25 cellular contexts compared by ENCODE assay signal in genomic region chr4:11904991-11905760, GRCh38.
DNase-seq lines count a peak whose midpoint lies in the region; ATAC-seq and TF ChIP-seq lines count a peak whose summit lies in the region.
"Had no signal": no experiment of that assay in that cellular context is flagged by ENCODE, and none has a peak within 500 bp of the region (broad histone marks: within the 10 kb centered on the region; RNA-seq: fewer than 3 reads in every experiment).

No MANE protein-coding gene starts in this region.

- H3K4me1 Mint-ChIP-seq in effector memory CD8-positive, alpha-beta T cell (ENCODE audit: low read depth in 2 of 2) = no peaks in the 10 kb centered on the region
- H3K4me1 Mint-ChIP-seq: activated naive CD8-positive, alpha-beta T cell treated with anti-CD3 and anti-CD28 coated beads for 36 hours; central memory CD8-positive, alpha-beta T cell; natural killer cell; T-helper 17 cell had no signal

- H3K4me1 ChIP-seq in parathyroid adenoma = no peaks in the 10 kb centered on the region

- no peak overlapping the region for H3K4me2 ChIP-seq in parathyroid adenoma (ENCODE audit: low read length)
- H3K4me2 ChIP-seq: SK-N-SH had no signal

- no peaks in the 10 kb centered on the region for H3K36me3 Mint-ChIP-seq in effector memory CD8-positive, alpha-beta T cell (ENCODE audit: insufficient read depth)
- H3K36me3 Mint-ChIP-seq: activated naive CD8-positive, alpha-beta T cell treated with anti-CD3 and anti-CD28 coated beads for 36 hours; natural killer cell had no signal

- H3K27ac Mint-ChIP-seq in effector memory CD8-positive, alpha-beta T cell = no peak overlapping the region
- H3K27ac Mint-ChIP-seq: activated CD8-positive, alpha-beta T cell treated with anti-CD3 and anti-CD28 coated beads, Interleukin-2, amount 10 ng/mL, durations not matched to agents 7 days and 5 days; activated naive CD8-positive, alpha-beta T cell treated with anti-CD3 and anti-CD28 coated beads for 36 hours; natural killer cell; T-helper 17 cell had no signal

- H3K27me3 Mint-ChIP-seq in effector memory CD8-positive, alpha-beta T cell = no peaks in the 10 kb centered on the region
- H3K27me3 Mint-ChIP-seq: activated naive CD8-positive, alpha-beta T cell treated with anti-CD3 and anti-CD28 coated beads for 36 hours; central memory CD8-positive, alpha-beta T cell; T-helper 17 cell had no signal

- no peaks in the 10 kb centered on the region for H3K36me3 ChIP-seq in parathyroid adenoma (ENCODE audit: control insufficient read depth, insufficient read depth, low read length)

- no peak overlapping the region for H3K4me3 Mint-ChIP-seq in effector memory CD8-positive, alpha-beta T cell
- H3K4me3 Mint-ChIP-seq: activated CD8-positive, alpha-beta T cell treated with anti-CD3 and anti-CD28 coated beads, Interleukin-2, amount 10 ng/mL, durations not matched to agents 7 days and 5 days; activated naive CD8-positive, alpha-beta T cell treated with anti-CD3 and anti-CD28 coated beads for 36 hours; central memory CD8-positive, alpha-beta T cell; natural killer cell; T-helper 17 cell had no signal

- no peaks in the 10 kb centered on the region for H3K27me3 ChIP-seq in parathyroid adenoma (ENCODE audit: control insufficient read depth, insufficient read depth, low read length)
- H3K27me3 ChIP-seq: dorsolateral prefrontal cortex had no signal

- no peaks in the 10 kb centered on the region for H3K79me2 ChIP-seq in parathyroid adenoma

- no peaks in the 10 kb centered on the region for H3K9me3 ChIP-seq in parathyroid adenoma (ENCODE audit: control insufficient read depth, low read length)
- H3K9me3 ChIP-seq: SK-N-SH had no signal

- TF ChIP-seq CTCF in parathyroid adenoma (IDR thresholded peaks at IDR 0.05) (no peak), coronary artery (IDR thresholded peaks at IDR 0.05) (no peak)

- peaks cover 10 to 15% of the 10 kb centered on the region in 2 donors for H3K9me3 Mint-ChIP-seq in effector memory CD8-positive, alpha-beta T cell
- H3K9me3 Mint-ChIP-seq: activated naive CD8-positive, alpha-beta T cell treated with anti-CD3 and anti-CD28 coated beads for 36 hours had no signal

- H3K9ac ChIP-seq in parathyroid adenoma = no peak overlapping the region
- H3K9ac ChIP-seq: SK-N-SH had no signal

- no peak overlapping the region for H2AFZ ChIP-seq in parathyroid adenoma

- H3K27ac ChIP-seq in parathyroid adenoma = peak overlapping the region; percentile 62
- H3K27ac ChIP-seq in coronary artery = peak overlapping the region in 1 of 2 donors; percentile 43

- H3K4me3 ChIP-seq in parathyroid adenoma (ENCODE audit: low read depth, low read length) = no peak overlapping the region
- H3K4me3 ChIP-seq in coronary artery = no peak overlapping the region
- H3K4me3 ChIP-seq: dorsolateral prefrontal cortex had no signal

- ATAC-seq in Right ventricle myocardium inferior (peak; percentile 66), left ventricle myocardium superior (peak; percentile 82), GM19397 (IDR thresholded peaks at IDR 0.05; ENCODE audit: unreplicated experiment) (no peak)
- ATAC-seq in effector memory CD8-positive, alpha-beta T cell (replicated peaks) = no peak
- ATAC-seq: activated CD8-positive, alpha-beta T cell treated with anti-CD3 and anti-CD28 coated beads, Interleukin-2, amount 10 ng/mL, durations not matched to agents 7 days and 5 days; natural killer cell; T-helper 17 cell had no signal

- DNase-seq in Right ventricle myocardium inferior (ENCODE audit: missing footprints) (no peak), cardiac septum (ENCODE audit: low spot score) (no peak), left ventricle myocardium superior (peak; percentile 28), coronary artery (ENCODE audit: low spot score) (no peak), GM19240 (ENCODE audit: insufficient read length, low spot score) (no peak)
- no peak for DNase-seq in effector memory CD8-positive, alpha-beta T cell
- DNase-seq: 8988T; activated CD8-positive, alpha-beta T cell treated with anti-CD3 and anti-CD28 coated beads, Interleukin-2, amount 10 ng/mL, durations not matched to agents 7 days and 5 days; activated naive CD8-positive, alpha-beta T cell treated with anti-CD3 and anti-CD28 coated beads for 36 hours; dorsolateral prefrontal cortex; head of caudate nucleus; Kasumi-1; midbrain; MV-4-11; natural killer cell; NCI-H1436 treated with DMSO at 0.1 percent for 48 hours; NCI-H82; retina; SK-N-SH; stimulated activated CD4-positive, alpha-beta T cell treated with anti-CD3 and anti-CD28 coated beads, Interleukin-2, amount 100 ng/mL, for 48 hours; T-helper 17 cell; trophoblast cell had no signal

- intact Hi-C loops in Right ventricle myocardium inferior (cut with DNase I) = no loop called here
- intact Hi-C loops in cardiac septum (cut with DNase I) = loop anchor here (2.0 kb wide), 1 partner anchor 280 kb away; no protein-coding TSS in a partner anchor
- intact Hi-C loops in left ventricle myocardium superior (cut with micrococcal nuclease) = no loop called here

Comparison
In these comparisons a context has a peak if more than half of its experiments do, and no peak if none do; other contexts are left out.
1. ATAC-seq: peak in Right ventricle myocardium inferior (single experiment) and left ventricle myocardium superior (single experiment); none in effector memory CD8-positive, alpha-beta T cell (single experiment) and GM19397 (single experiment).